Comparison of ENCODE assay signal across 1 cellular context in genomic region chr2:209189893-209190292, GRCh38.
TF ChIP-seq lines count a peak whose summit lies in the region.

No MANE protein-coding gene starts in this region.

TF ChIP-seq in GM12878, 131 proteins besides CTCF, POLR2A, EP300 and RAD21 (continued from another document):
- no peak for TF ChIP-seq SKIL (IDR thresholded peaks at IDR 0.05; ENCODE audit: low read depth, poor library complexity, severe bottlenecking)
TF ChIP-seq in GM12878: peak in this region for 0.
